Comparison of ENCODE assay signal across 20 cellular contexts in the genomic region with DNA sequence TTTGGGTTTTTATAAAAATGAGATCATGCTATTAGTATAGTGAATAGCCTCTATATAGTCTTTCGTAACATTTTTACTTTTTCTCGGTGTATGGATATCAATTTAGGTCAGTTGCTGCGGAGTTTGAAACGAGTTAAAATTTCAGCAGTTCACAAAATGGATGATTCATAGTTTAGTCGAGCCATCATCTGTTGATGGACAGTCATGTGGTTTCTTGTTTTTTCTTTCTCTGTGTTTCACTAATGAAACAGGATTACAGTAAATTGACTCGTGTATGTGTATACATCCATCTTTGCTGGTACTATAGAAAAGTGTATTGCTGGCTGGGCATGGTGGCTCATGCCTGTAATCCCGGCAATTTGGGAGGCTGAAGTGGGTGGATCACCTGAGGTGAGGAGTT.
DNase-seq lines count a peak whose midpoint lies in the region; ATAC-seq, FAIRE-seq and TF ChIP-seq lines count a peak whose summit lies in the region.
"Had no signal": no experiment of that assay in that cellular context is flagged by ENCODE, and none has a peak within 500 bp of the region (broad histone marks: within the 10 kb centered on the region; RNA-seq: fewer than 3 reads in every experiment).

No MANE protein-coding gene starts in this region.

- H3K27me3 ChIP-seq in GM23248 (replicated peaks; ENCODE audit: insufficient read depth) (no peaks in the 10 kb centered on the region), endothelial cell of umbilical vein (ENCODE audit: control insufficient read depth in 2 of 2, insufficient read depth in 2 of 2, low read length in 2 of 2) (no peaks in the 10 kb centered on the region), osteoblast (ENCODE audit: insufficient read depth, low read length) (no peaks in the 10 kb centered on the region)
- H3K27me3 ChIP-seq: gastroesophageal sphincter, ovary, suprapubic skin had no signal

- H3K4me1 ChIP-seq in GM23248 (ENCODE audit: insufficient read depth) (peaks cover 31% of the 10 kb centered on the region), endothelial cell of umbilical vein (ENCODE audit: control insufficient read depth, extremely low read depth, insufficient read depth, low read length) (peaks cover 12% of the 10 kb centered on the region), osteoblast (ENCODE audit: insufficient read depth, low read length) (peaks cover 9% of the 10 kb centered on the region)

- H2AFZ ChIP-seq in GM23248 (0 out of 2 replicates have a peak overlapping the region, but pooled peaks have one; percentile 17), endothelial cell of umbilical vein (ENCODE audit: low read depth, low read length) (no peak overlapping the region), osteoblast (ENCODE audit: low read length) (peak overlapping the region; percentile 66)

- BruUV-seq in endothelial cell of umbilical vein (replicated peaks; lab: Mats Ljungman, UMichigan) = no TSS peak

- TF ChIP-seq CTCF in endothelial cell of umbilical vein (IDR thresholded peaks at IDR 0.05; ENCODE audit: extremely low read depth in 1 of 2, insufficient read depth in 1 of 2, low read depth in 1 of 2, low read length in 2 of 2) (no peak), osteoblast (IDR thresholded peaks at IDR 0.05; ENCODE audit: extremely low read depth, low read depth, low read length) (no peak)

- POLR2A ChIA-PET in endothelial cell of umbilical vein (lab: Charles Lee) = no interaction called here

- in situ Hi-C loops in GM23248 (cut with MboI) = no loop called here

- H3K79me2 ChIP-seq in GM23248 (ENCODE audit: insufficient read depth) (peaks cover 100% of the 10 kb centered on the region), endothelial cell of umbilical vein (ENCODE audit: control insufficient read depth, insufficient read depth, low read length) (peaks cover 15% of the 10 kb centered on the region), osteoblast (ENCODE audit: insufficient read depth, low read length) (peaks cover 73% of the 10 kb centered on the region)

- no peaks in the 10 kb centered on the region for H3K9me1 ChIP-seq in endothelial cell of umbilical vein (replicated peaks; ENCODE audit: control insufficient read depth, extremely low read depth, insufficient read depth, low read length)

- H3K27ac ChIP-seq in GM23248 (peak overlapping the region; percentile 45), endothelial cell of umbilical vein (ENCODE audit: insufficient read depth, low read depth, low read length) (no peak overlapping the region), osteoblast (ENCODE audit: low read depth, low read length) (peak overlapping the region; percentile 27)
- H3K27ac ChIP-seq: ovary had no signal

- TF ChIP-seq POLR2A in endothelial cell of umbilical vein (IDR thresholded peaks at IDR 0.05; ENCODE audit: low read depth, low read length) = no peak

- H3K4me3 ChIP-seq in GM23248 (peak overlapping the region; percentile 72), endothelial cell of umbilical vein (replicated peaks in 1 of 3; ENCODE audit: insufficient read depth in 1 of 3, low read depth in 1 of 3, low read length in 3 of 3) (no peak overlapping the region), osteoblast (ENCODE audit: insufficient read depth, low read length) (peak overlapping the region; percentile 18)
- H3K4me3 ChIP-seq: ovary had no signal

- 0 out of 2 replicates have a peak, but pooled peaks cover 3% of the 10 kb centered on the region for H3F3A ChIP-seq in GM23248 (ENCODE audit: insufficient read depth)

- WGBS in GM23248 (ENCODE audit: low coverage in 1 of 2, low lambda C conversion rate in 2 of 2, missing lambda C conversion rate in 2 of 2), 2 experiments = 19 to 21% methylated on average over 7 of the region's 7 CpGs

- intact Hi-C loops in endothelial cell of umbilical vein (cut with micrococcal nuclease) = no loop called here

- FAIRE-seq in endothelial cell of umbilical vein (lab: Jason Lieb, UNC) = no peak
- FAIRE-seq: TTC549 had no signal

- H3K4me2 ChIP-seq in GM23248 (ENCODE audit: unreplicated experiment) = peak overlapping the region; percentile 79
- no peak overlapping the region for H3K4me2 ChIP-seq in endothelial cell of umbilical vein (ENCODE audit: insufficient read depth, low read length)
- H3K4me2 ChIP-seq in osteoblast (ENCODE audit: insufficient read depth, low read length) = peak overlapping the region; percentile 91

- H3K36me3 ChIP-seq in GM23248 (ENCODE audit: low read depth) = no peaks in the 10 kb centered on the region
- H3K36me3 ChIP-seq in endothelial cell of umbilical vein (ENCODE audit: control insufficient read depth in 2 of 2, extremely low read depth in 1 of 2, insufficient read depth in 2 of 2, low read length in 2 of 2) = no peaks in the 10 kb centered on the region
- H3K36me3 ChIP-seq in osteoblast (ENCODE audit: insufficient read depth, low read length) = no peaks in the 10 kb centered on the region
- H3K36me3 ChIP-seq: gastroesophageal sphincter, ovary, suprapubic skin had no signal

- CTCF ChIA-PET in endothelial cell of umbilical vein (lab: Charles Lee) = interaction anchor here (1.2 to 1.8 kb wide), 2 partner anchors 9 to 102 kb away, joined by 3 to 11 read pairs; no protein-coding TSS in a partner anchor

- H4K20me1 ChIP-seq in GM23248 (ENCODE audit: insufficient read depth) (peaks cover under 1% of the 10 kb centered on the region; the same call in 1 of the 2 replicates), endothelial cell of umbilical vein (replicated peaks; ENCODE audit: control insufficient read depth, extremely low read depth, insufficient read depth, low read length) (peaks cover 4% of the 10 kb centered on the region), osteoblast (ENCODE audit: insufficient read depth, low read length) (peaks cover 15% of the 10 kb centered on the region)

- DNase-seq in GM23248 = peak; percentile 53
- DNase-seq in RPMI7951 (ENCODE audit: low read depth) = peak; percentile 16
- peak; percentile 18 for DNase-seq in endothelial cell of umbilical vein (ENCODE audit: low read depth, low spot score)
- no peak for DNase-seq in osteoblast (ENCODE audit: insufficient read length, low spot score, missing footprints)
- DNase-seq in stimulated activated CD4-positive, alpha-beta T cell treated with anti-CD3 and anti-CD28 coated beads, Interleukin-4, amount 100 ng/mL, for 24 hours = no peak
- DNase-seq in NCI-H2081 treated with DMSO at 0.1 percent for 48 hours (lab: John Stamatoyannopoulos, UW) = no peak
- DNase-seq: activated CD4-positive, alpha-beta T cell treated with anti-CD3 and anti-CD28 coated beads, Interleukin-2, amount 50 U/mL, for 1 hour; activated T-cell treated with anti-CD3 and anti-CD28 coated beads for 4 hours; AML-193; Caco-2; effector CD8-positive, alpha-beta T cell; NCI-H2107; NCI-H69; ovary; stimulated activated CD4-positive, alpha-beta T cell treated with anti-CD3 and anti-CD28 coated beads, Interleukin-2, amount 100 ng/mL, for 48 hours had no signal

- H3K9ac ChIP-seq in GM23248 (peak overlapping the region; percentile 65), endothelial cell of umbilical vein (replicated peaks; ENCODE audit: extremely low read depth, insufficient read depth, low read length) (no peak overlapping the region)

- H3K9me3 ChIP-seq in GM23248 (ENCODE audit: low read depth) (no peaks in the 10 kb centered on the region), endothelial cell of umbilical vein (replicated peaks; ENCODE audit: control insufficient read depth, insufficient read depth, low read length) (no peaks in the 10 kb centered on the region), osteoblast (ENCODE audit: low read depth, low read length) (no peaks in the 10 kb centered on the region)
- H3K9me3 ChIP-seq: Caco-2, gastroesophageal sphincter, ovary, suprapubic skin had no signal

- dilution Hi-C loops in endothelial cell of umbilical vein (cut with MboI; ENCODE audit: extremely low pct_ligation_motif_present, low sequenced_read_pairs) = no loop called here

- no peak for ATAC-seq in HG02970 (IDR thresholded peaks at IDR 0.05; ENCODE audit: low FRiP score, unreplicated experiment)
- ATAC-seq in HG03139 (IDR thresholded peaks at IDR 0.05; ENCODE audit: unreplicated experiment) = no peak

- H3K9me2 ChIP-seq in GM23248 (ENCODE audit: insufficient read depth) = no peaks in the 10 kb centered on the region

TF ChIP-seq in endothelial cell of umbilical vein, 7 proteins besides CTCF, POLR2A, EP300 and RAD21:
- TF ChIP-seq MYC (IDR thresholded peaks at IDR 0.05; ENCODE audit: low read depth, low read length) (no peak), GATA2 (IDR thresholded peaks at IDR 0.05; ENCODE audit: insufficient read depth, insufficient read length, low read depth, low read length) (no peak), JUN (IDR thresholded peaks at IDR 0.05; ENCODE audit: borderline replicate concordance, insufficient read depth, insufficient read length, low read depth) (no peak), EZH2 (IDR thresholded peaks at IDR 0.05; ENCODE audit: borderline replicate concordance, low read depth, low read length, severe bottlenecking) (no peak), FOS (IDR thresholded peaks at IDR 0.05; ENCODE audit: borderline replicate concordance, insufficient read depth, low read length) (no peak), POLR2AphosphoS5 (IDR thresholded peaks at IDR 0.05; ENCODE audit: insufficient read depth, low read depth, low read length) (no peak)
- TF ChIP-seq, protein P1, sequence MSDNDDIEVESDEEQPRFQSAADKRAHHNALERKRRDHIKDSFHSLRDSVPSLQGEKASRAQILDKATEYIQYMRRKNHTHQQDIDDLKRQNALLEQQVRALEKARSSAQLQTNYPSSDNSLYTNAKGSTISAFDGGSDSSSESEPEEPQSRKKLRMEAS (IDR thresholded peaks at IDR 0.05; ENCODE audit: insufficient read depth, insufficient read length) = no peak

Comparison
In these comparisons a context has a peak if more than half of its experiments do, and no peak if none do; other contexts are left out.
1. DNase-seq: peak in GM23248 (single experiment), RPMI7951 (single experiment) and endothelial cell of umbilical vein (single experiment); none in osteoblast (single experiment), stimulated activated CD4-positive, alpha-beta T cell treated with anti-CD3 and anti-CD28 coated beads, Interleukin-4, amount 100 ng/mL, for 24 hours (single experiment) and NCI-H2081 treated with DMSO at 0.1 percent for 48 hours (single experiment).
2. H3K4me3 ChIP-seq: peak in GM23248 (single experiment) and osteoblast (single experiment); none in endothelial cell of umbilical vein (0 of 3).